In the genomic region with DNA sequence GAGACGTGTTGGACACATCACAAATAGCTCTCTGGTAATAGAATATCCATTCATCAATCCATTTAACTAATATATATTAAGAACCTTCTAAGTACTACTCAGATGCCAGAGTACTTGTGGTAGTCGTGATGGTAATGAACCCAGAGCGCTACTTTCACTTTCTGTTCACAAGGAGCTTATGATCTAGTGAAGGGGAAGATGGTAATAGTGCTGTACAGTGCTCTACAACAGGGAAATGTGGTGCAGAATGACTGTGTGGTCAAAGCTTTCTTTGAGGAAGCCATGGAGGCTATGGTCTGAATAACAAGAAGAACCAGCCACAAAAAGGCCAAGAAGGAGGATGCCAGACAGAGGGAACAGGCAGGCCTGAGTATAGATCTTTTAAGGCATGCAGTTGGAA, we compare ENCODE assay signal across 8 cellular contexts.
DNase-seq lines count a peak whose midpoint lies in the region; ATAC-seq and TF ChIP-seq lines count a peak whose summit lies in the region.

No MANE protein-coding gene starts in this region.

- no peak overlapping the region for H3K27ac ChIP-seq in SK-N-SH (ENCODE audit: low read depth in 2 of 2, low read length in 1 of 2)

- no peak overlapping the region for H3K9ac ChIP-seq in SK-N-SH

- H3K79me2 ChIP-seq in SK-N-SH (ENCODE audit: insufficient read depth) = no peaks in the 10 kb centered on the region

- no peak overlapping the region for H3K4me2 ChIP-seq in SK-N-SH

- H3K4me1 Mint-ChIP-seq in activated CD4-positive, alpha-beta memory T cell treated with anti-CD3 and anti-CD28 coated beads, Interleukin-2, amount 10 ng/mL, durations not matched to agents 7 days and 5 days = peaks cover 9% of the 10 kb centered on the region

- no peaks in the 10 kb centered on the region for H4K20me1 ChIP-seq in SK-N-SH (ENCODE audit: insufficient read depth)

- peak overlapping the region; percentile 66 for H3K4me3 Mint-ChIP-seq in activated CD4-positive, alpha-beta memory T cell treated with anti-CD3 and anti-CD28 coated beads, Interleukin-2, amount 10 ng/mL, durations not matched to agents 7 days and 5 days

- CTCF ChIA-PET in activated CD4-positive, alpha-beta memory T cell treated with anti-CD3 and anti-CD28 coated beads, Interleukin-2, amount 10 ng/mL, durations not matched to agents 7 days and 5 days (lab: Charles Lee) = interaction anchor here (1.1 to 9.6 kb wide), 11 partner anchors 9 to 323 kb away, joined by 3 to 373 read pairs (median 11); no protein-coding TSS in a partner anchor
- CTCF ChIA-PET in SK-N-SH (lab: Yijun Ruan, JAX) = interaction anchor here (1.2 to 2.1 kb wide), 3 partner anchors 11 to 316 kb away, joined by 4 to 10 read pairs (median 8); no protein-coding TSS in a partner anchor

- TF ChIP-seq CTCF in SK-N-SH (IDR thresholded peaks at IDR 0.05) = no peak

- peak; percentile 78 for ATAC-seq in HG03342 (IDR thresholded peaks at IDR 0.05; ENCODE audit: unreplicated experiment)

- 85% methylated on average over 3 of the region's 3 CpGs for WGBS in SK-N-SH (ENCODE audit: low lambda C conversion rate)

- H3K9me2 ChIP-seq in SK-N-SH = no peaks in the 10 kb centered on the region

- no peak overlapping the region for H2AFZ ChIP-seq in SK-N-SH (ENCODE audit: low read depth)

- peaks cover 4% of the 10 kb centered on the region for H3K36me3 Mint-ChIP-seq in activated CD4-positive, alpha-beta memory T cell treated with anti-CD3 and anti-CD28 coated beads, Interleukin-2, amount 10 ng/mL, durations not matched to agents 7 days and 5 days (ENCODE audit: low read depth)

- no peaks in the 10 kb centered on the region for H3K9me3 ChIP-seq in SK-N-SH

- TF ChIP-seq EP300 in SK-N-SH (IDR thresholded peaks at IDR 0.05; ENCODE audit: borderline replicate concordance in 1 of 2, low read depth in 1 of 2, low read length in 1 of 2) = no peak

- DNase-seq in stimulated activated CD4-positive, alpha-beta T cell treated with anti-CD3 and anti-CD28 coated beads, Interleukin-4, amount 100 ng/mL, for 24 hours = peak; percentile 20
- no peak for DNase-seq in stimulated activated CD4-positive, alpha-beta T cell treated with anti-CD3 and anti-CD28 coated beads, Interleukin-15, amount 100 ng/mL, for 24 hours
- DNase-seq in activated CD4-positive, alpha-beta memory T cell treated with anti-CD3 and anti-CD28 coated beads, Interleukin-2, amount 10 ng/mL, durations not matched to agents 7 days and 5 days = peak; percentile 35
- DNase-seq in midbrain (lab: John Stamatoyannopoulos, UW) (peak; percentile 22), SHP77 (lab: John Stamatoyannopoulos, UW) (no peak), amniotic stem cell (lab: John Stamatoyannopoulos, UW) (no peak), SK-N-SH (no peak)

- TF ChIP-seq RAD21 in SK-N-SH (IDR thresholded peaks at IDR 0.05; ENCODE audit: low read length) = no peak

- peak overlapping the region; percentile 81 for H3K27ac Mint-ChIP-seq in activated CD4-positive, alpha-beta memory T cell treated with anti-CD3 and anti-CD28 coated beads, Interleukin-2, amount 10 ng/mL, durations not matched to agents 7 days and 5 days

- POLR2A ChIA-PET in activated CD4-positive, alpha-beta memory T cell treated with anti-CD3 and anti-CD28 coated beads, Interleukin-2, amount 10 ng/mL, durations not matched to agents 7 days and 5 days (lab: Charles Lee) = interaction anchor here (0.7 to 2.6 kb wide), 13 partner anchors 12 to 764 kb away, joined by 3 to 24 read pairs (median 4); a partner anchor contains a TSS
- POLR2A ChIA-PET in SK-N-SH (lab: Yijun Ruan, JAX) = no interaction called here

- no peaks in the 10 kb centered on the region for H3K9me3 Mint-ChIP-seq in activated CD4-positive, alpha-beta memory T cell treated with anti-CD3 and anti-CD28 coated beads, Interleukin-2, amount 10 ng/mL, durations not matched to agents 7 days and 5 days

- no peaks in the 10 kb centered on the region; a peak in 1 of 4 replicates for H3K4me1 ChIP-seq in SK-N-SH (ENCODE audit: control insufficient read depth in 1 of 2, insufficient read depth in 2 of 2, low read depth in 1 of 2, low read length in 1 of 2)

- H3K27me3 ChIP-seq in SK-N-SH (ENCODE audit: insufficient read depth) = no peaks in the 10 kb centered on the region

- H3K36me3 ChIP-seq in SK-N-SH (replicated peaks in 1 of 2; ENCODE audit: control insufficient read depth in 1 of 2, insufficient read depth in 2 of 2, low read length in 1 of 2) = no peaks in the 10 kb centered on the region

- H3F3A ChIP-seq in SK-N-SH (replicated peaks; ENCODE audit: insufficient read depth) = peaks cover 7% of the 10 kb centered on the region

- no peak overlapping the region for H3K4me3 ChIP-seq in SK-N-SH (ENCODE audit: low read depth in 2 of 2, low read length in 1 of 2)

- H3K27me3 Mint-ChIP-seq in activated CD4-positive, alpha-beta memory T cell treated with anti-CD3 and anti-CD28 coated beads, Interleukin-2, amount 10 ng/mL, durations not matched to agents 7 days and 5 days = peaks cover 1% of the 10 kb centered on the region

TF ChIP-seq in SK-N-SH, 30 proteins besides CTCF, POLR2A, EP300 and RAD21:
- no peak for TF ChIP-seq POLR2AphosphoS5 (IDR thresholded peaks at IDR 0.05; ENCODE audit: low read depth, low read length)
- TF ChIP-seq YY1 (IDR thresholded peaks at IDR 0.05; ENCODE audit: low read depth) = no peak
- no peak for TF ChIP-seq FOXM1 (IDR thresholded peaks at IDR 0.05; ENCODE audit: low read depth)
- no peak for TF ChIP-seq ELF1 (IDR thresholded peaks at IDR 0.05)
- TF ChIP-seq RCOR1 (IDR thresholded peaks at IDR 0.05; ENCODE audit: low read length) = no peak
- no peak for TF ChIP-seq MEF2A (IDR thresholded peaks at IDR 0.05; ENCODE audit: borderline replicate concordance, low read depth)
- TF ChIP-seq NFIC (IDR thresholded peaks at IDR 0.05; ENCODE audit: borderline replicate concordance) = no peak
TF ChIP-seq in SK-N-SH: peak in this region for 0.

Comparison
In these comparisons a context has a peak if more than half of its experiments do, and no peak if none do; other contexts are left out.
1. DNase-seq: peak in stimulated activated CD4-positive, alpha-beta T cell treated with anti-CD3 and anti-CD28 coated beads, Interleukin-4, amount 100 ng/mL, for 24 hours (single experiment), activated CD4-positive, alpha-beta memory T cell treated with anti-CD3 and anti-CD28 coated beads, Interleukin-2, amount 10 ng/mL, durations not matched to agents 7 days and 5 days (single experiment) and midbrain (single experiment); none in stimulated activated CD4-positive, alpha-beta T cell treated with anti-CD3 and anti-CD28 coated beads, Interleukin-15, amount 100 ng/mL, for 24 hours (single experiment), SHP77 (0 of 2), amniotic stem cell (single experiment) and SK-N-SH (single experiment).